In the genomic region with DNA sequence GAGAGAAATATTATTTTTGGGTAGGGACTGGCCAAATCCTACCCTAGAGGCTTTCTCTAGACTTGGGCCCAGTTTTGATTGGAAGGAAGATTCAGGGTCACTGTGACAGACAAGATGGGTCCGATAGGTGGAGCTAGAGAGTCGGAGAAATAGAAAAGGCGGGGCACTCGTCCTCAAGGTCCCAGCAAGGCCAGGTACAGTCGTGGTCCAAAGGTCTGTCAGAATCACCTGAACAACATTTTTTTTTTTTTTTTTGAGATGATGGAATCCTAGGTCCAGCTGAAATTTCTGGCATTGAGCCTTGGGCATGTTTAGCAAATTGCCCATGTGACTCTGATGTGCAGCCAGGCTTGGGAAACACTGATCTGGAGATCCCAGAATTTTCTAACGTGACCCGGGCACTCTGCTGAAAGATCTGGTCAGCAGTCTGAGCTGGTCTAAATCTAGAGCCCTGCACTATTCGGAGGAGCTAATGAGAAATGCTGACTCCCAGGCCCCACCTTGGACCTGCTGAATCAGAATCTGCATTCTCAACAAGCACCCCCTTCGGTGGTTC, we compare ENCODE assay signal across 8 cellular contexts. TPM values are rescaled to one million over a fixed set of nuclear protein-coding genes. Genes with fewer than 3 reads are reported as not detected.
A peak's percentile ranks its signal among the peaks of the same experiment; 100 is the strongest.
DNase-seq lines count a peak whose midpoint lies in the region; ATAC-seq and TF ChIP-seq lines count a peak whose summit lies in the region.

No MANE protein-coding gene starts in this region.

- H3K27me3 Mint-ChIP-seq in osteocyte (ENCODE audit: unreplicated experiment), result peaks cover 2% of the 10 kb centered on the region

- H3K9me3 Mint-ChIP-seq in osteocyte (ENCODE audit: unreplicated experiment), result no peaks in the 10 kb centered on the region

- POLR2A ChIA-PET in PC-3 (lab: Charles Lee; ENCODE audit: unreplicated experiment), result no interaction called here

- ATAC-seq in GM21576 (IDR thresholded peaks at IDR 0.05; ENCODE audit: unreplicated experiment) (peak; percentile 72), PC-3 (peak; percentile 25), upper lobe of left lung (ENCODE audit: low FRiP score in 2 of 2) (peak; percentile 62 to 72)

- H3K9ac ChIP-seq in PC-3 (ENCODE audit: low read length), result no peak overlapping the region

- BruUV-seq in PC-3 (replicated peaks; lab: Mats Ljungman, UMichigan), result no TSS peak

- H4K20me1 ChIP-seq in DOHH2 (ENCODE audit: control insufficient read depth, insufficient read depth, low read depth, low read length) (no peaks in the 10 kb centered on the region; the same call in 1 of the 2 replicates), PC-3 (ENCODE audit: low read length) (no peaks in the 10 kb centered on the region)

- no peak overlapping the region for H3K27ac ChIP-seq in DOHH2 (ENCODE audit: low read depth, low read length)
- H3K27ac ChIP-seq in PC-3 (ENCODE audit: low read length), result no peak overlapping the region
- peak overlapping the region in 1 of 4 donors; percentile 26 for H3K27ac ChIP-seq in upper lobe of left lung

- H3K4me1 ChIP-seq in DOHH2 (ENCODE audit: control insufficient read depth, low read length) (peaks cover 10% of the 10 kb centered on the region), PC-3 (ENCODE audit: insufficient read depth, low read length) (peaks cover 40% of the 10 kb centered on the region), upper lobe of left lung (peaks cover 20 to 30% (median 22%) of the 10 kb centered on the region in 4 donors)

- H3K36me3 ChIP-seq in DOHH2 (ENCODE audit: control insufficient read depth, low read length), result no peaks in the 10 kb centered on the region
- no peaks in the 10 kb centered on the region for H3K36me3 ChIP-seq in PC-3 (ENCODE audit: low read depth, low read length)
- H3K36me3 ChIP-seq in upper lobe of left lung, result no peaks in the 10 kb centered on the region

- peaks cover 12% of the 10 kb centered on the region for H3K27me3 ChIP-seq in DOHH2 (ENCODE audit: control insufficient read depth, low read length)
- H3K27me3 ChIP-seq in PC-3 (ENCODE audit: low read length), result no peaks in the 10 kb centered on the region
- H3K27me3 ChIP-seq in upper lobe of left lung, result no peaks in the 10 kb centered on the region

- H3K4me3 ChIP-seq in DOHH2 (ENCODE audit: low read length) (no peak overlapping the region), PC-3 (ENCODE audit: low read length) (no peak overlapping the region), upper lobe of left lung (no peak overlapping the region)

- no peaks in the 10 kb centered on the region for H3K9me2 ChIP-seq in DOHH2 (replicated peaks; ENCODE audit: control insufficient read depth, low read length)
- no peaks in the 10 kb centered on the region for H3K9me2 ChIP-seq in PC-3 (replicated peaks; ENCODE audit: low read length)

- H2AFZ ChIP-seq in PC-3 (ENCODE audit: low read length), result no peak overlapping the region

- DNase-seq in KG1 (lab: John Stamatoyannopoulos, UW) (peak; percentile 23), PC-3 (peak; percentile 89), activated T-cell treated with anti-CD3 and anti-CD28 coated beads for 48 hours (ENCODE audit: low read depth) (peak; percentile 40), fibroblast of peridontal ligament (ENCODE audit: extremely low read depth) (peak; percentile 75), osteocyte (ENCODE audit: extremely low spot score, unreplicated experiment) (no peak), upper lobe of left lung (peak in 1 of 2 donors; percentile 68)

- H3K4me1 Mint-ChIP-seq in osteocyte (ENCODE audit: unreplicated experiment), result peaks cover 22% of the 10 kb centered on the region

- TF ChIP-seq POLR2A in upper lobe of left lung (IDR thresholded peaks at IDR 0.05), result no peak

- intact Hi-C loops in PC-3 (cut with micrococcal nuclease), result loop anchor here (1.0 kb wide), 2 partner anchors 54 to 86 kb away; no protein-coding TSS in a partner anchor

- TF ChIP-seq EP300 in upper lobe of left lung (IDR thresholded peaks at IDR 0.05), result no peak

- WGBS in upper lobe of left lung, 2 donors, result 23 to 24% methylated on average over 9 of the region's 9 CpGs

- H3F3A ChIP-seq in DOHH2 (ENCODE audit: control insufficient read depth, insufficient read depth) (no peaks in the 10 kb centered on the region), PC-3 (ENCODE audit: low read length, unreplicated experiment) (no peaks in the 10 kb centered on the region)

- no peak overlapping the region for H3K4me3 Mint-ChIP-seq in osteocyte (ENCODE audit: unreplicated experiment)

- no peak overlapping the region for H3K4me2 ChIP-seq in DOHH2 (ENCODE audit: low read length)
- no peak overlapping the region for H3K4me2 ChIP-seq in PC-3 (ENCODE audit: low read length)

- TF ChIP-seq CTCF in DOHH2 (IDR thresholded peaks at IDR 0.05; ENCODE audit: low read depth, low read length, poor library complexity, severe bottlenecking) (peak; percentile 82), PC-3 (conservative IDR thresholded peaks at IDR 0.05; ENCODE audit: low read depth, low read length) (peak; percentile 92), osteocyte (IDR thresholded peaks at IDR 0.05) (peak; percentile 81), upper lobe of left lung (IDR thresholded peaks at IDR 0.05) (peak; percentile 58 to 79 (median 68))

- H3K9me3 ChIP-seq in DOHH2 (ENCODE audit: control insufficient read depth, insufficient read depth, low read length) (no peaks in the 10 kb centered on the region), PC-3 (ENCODE audit: low read length) (no peaks in the 10 kb centered on the region), upper lobe of left lung (no peaks in the 10 kb centered on the region)

- H3K27ac Mint-ChIP-seq in osteocyte (ENCODE audit: unreplicated experiment), result no peak overlapping the region

- H3K79me2 ChIP-seq in DOHH2 (ENCODE audit: control insufficient read depth, low read length) (no peaks in the 10 kb centered on the region), PC-3 (ENCODE audit: low read length) (no peaks in the 10 kb centered on the region)

- CTCF ChIA-PET in PC-3 (lab: Charles Lee), result interaction anchor here (0.6 kb wide), 1 partner anchor 486 kb away, joined by 9 read pairs; no protein-coding TSS in a partner anchor

- no peaks in the 10 kb centered on the region for H3K36me3 Mint-ChIP-seq in osteocyte (ENCODE audit: unreplicated experiment)

RNA-seq across cellular contexts. Expression of a gene that starts 23.0 kb away (rescaled TPM):
- total RNA-seq in PC-3 (2014; rRNA removed) (not detected in 2 replicates), osteocyte (not detected in 2 replicates), upper lobe of left lung (not detected)

RNA-seq across cellular contexts. Expression of a gene that starts 53.4 kb away (rescaled TPM):
- total RNA-seq in PC-3 (2014; rRNA removed), result 40.9 and 46.9 TPM in 2 replicates
- 24.1 and 26.7 TPM in 2 replicates for total RNA-seq in osteocyte
- total RNA-seq in upper lobe of left lung, result 10 to 100 TPM; 45.9 to 87.0 (median 54.2) TPM
